Comparison of ENCODE assay signal across 5 cellular contexts in genomic region chr9:39028168-39028567, GRCh38.
DNase-seq lines count a peak whose midpoint lies in the region; ATAC-seq and TF ChIP-seq lines count a peak whose summit lies in the region.
"Not testable (repeated sequence)": the region's sequence is repeated elsewhere in the genome, so short reads cannot be mapped to it uniquely, and the experiment has no call there.

No MANE protein-coding gene starts in this region.

- not testable (repeated sequence) for H3K23ac ChIP-seq in mesenchymal stem cell (ENCODE audit: low read length in 2 of 2)

- TF ChIP-seq POLR2A in spleen (IDR thresholded peaks at IDR 0.05): not testable (repeated sequence)

- H3K4me2 ChIP-seq in mesenchymal stem cell (ENCODE audit: low read length, poor library complexity, severe bottlenecking): not testable (repeated sequence)

- not testable (repeated sequence) for H3K4me3 Mint-ChIP-seq in activated naive CD8-positive, alpha-beta T cell treated with anti-CD3 and anti-CD28 coated beads, Interleukin-2, amount 50 U/mL, for 24 hours

- not testable (repeated sequence) for H2AK5ac ChIP-seq in mesenchymal stem cell (ENCODE audit: low read length, severe bottlenecking)

- H3K36me3 Mint-ChIP-seq in activated naive CD8-positive, alpha-beta T cell treated with anti-CD3 and anti-CD28 coated beads, Interleukin-2, amount 50 U/mL, for 24 hours (ENCODE audit: low read depth): not testable (repeated sequence)

- H3K9me3 ChIP-seq in mesenchymal stem cell (ENCODE audit: control insufficient read depth, low read length); spleen: not testable (repeated sequence)

- not testable (repeated sequence) for H2AFZ ChIP-seq in mesenchymal stem cell (ENCODE audit: low read depth, low read length)

- H4K8ac ChIP-seq in mesenchymal stem cell (ENCODE audit: low read length): peak overlapping the region; percentile 49

- not testable (repeated sequence) for H3K18ac ChIP-seq in mesenchymal stem cell (ENCODE audit: low read depth in 1 of 2, low read length in 2 of 2)

- H3K4ac ChIP-seq in mesenchymal stem cell (ENCODE audit: low read depth in 1 of 2, low read length in 2 of 2): not testable (repeated sequence)

- DNase-seq in GM10266 (ENCODE audit: extremely low spot score) (peak; percentile 1), medulla oblongata (ENCODE audit: extremely low spot score) (peak; percentile 2), spleen (peak; percentile 73)
- DNase-seq in activated naive CD8-positive, alpha-beta T cell treated with anti-CD3 and anti-CD28 coated beads, Interleukin-2, amount 50 U/mL, for 24 hours; mesenchymal stem cell: not testable (repeated sequence)

- H3K79me1 ChIP-seq in mesenchymal stem cell (replicated peaks; ENCODE audit: low read length, poor library complexity, severe bottlenecking): not testable (repeated sequence)

- not testable (repeated sequence) for H3K4me3 ChIP-seq in mesenchymal stem cell (ENCODE audit: insufficient read depth in 1 of 2, low read depth in 1 of 2, low read length in 2 of 2); spleen

- H3K27ac Mint-ChIP-seq in activated naive CD8-positive, alpha-beta T cell treated with anti-CD3 and anti-CD28 coated beads, Interleukin-2, amount 50 U/mL, for 24 hours: not testable (repeated sequence)

- WGBS in mesenchymal stem cell: 85% methylated on average over 7 of the region's 7 CpGs
- 84 to 92% (median 88%) methylated on average over 7 of the region's 7 CpGs for WGBS in spleen, 5 donors

- not testable (repeated sequence) for H3K9me3 Mint-ChIP-seq in activated naive CD8-positive, alpha-beta T cell treated with anti-CD3 and anti-CD28 coated beads, Interleukin-2, amount 50 U/mL, for 24 hours

- H3K36me3 ChIP-seq in mesenchymal stem cell (ENCODE audit: control insufficient read depth in 1 of 2, insufficient read depth in 2 of 2, low read depth in 1 of 2, low read length in 2 of 2); spleen: not testable (repeated sequence)

- not testable (repeated sequence) for TF ChIP-seq CTCF in GM10266 (IDR thresholded peaks at IDR 0.05; ENCODE audit: control insufficient read depth, insufficient read depth, low read depth, missing control alignments); spleen (IDR thresholded peaks at IDR 0.05 in 8 of 11, conservative IDR thresholded peaks at IDR 0.05 in 3 of 11)

- H3K27me3 ChIP-seq in mesenchymal stem cell (ENCODE audit: control insufficient read depth in 1 of 2, insufficient read depth in 1 of 2, low read length in 2 of 2); spleen (replicated peaks in 1 of 7): not testable (repeated sequence)

- H2BK5ac ChIP-seq in mesenchymal stem cell (ENCODE audit: low read depth, low read length, poor library complexity, severe bottlenecking): not testable (repeated sequence)

- not testable (repeated sequence) for H3K4me1 Mint-ChIP-seq in activated naive CD8-positive, alpha-beta T cell treated with anti-CD3 and anti-CD28 coated beads, Interleukin-2, amount 50 U/mL, for 24 hours

- not testable (repeated sequence) for H3K4me1 ChIP-seq in mesenchymal stem cell (ENCODE audit: control insufficient read depth, insufficient read depth, low read depth, low read length); spleen

- not testable (repeated sequence) for H3K27ac ChIP-seq in mesenchymal stem cell (ENCODE audit: low read length, poor library complexity, severe bottlenecking); spleen

- not testable (repeated sequence) for H4K91ac ChIP-seq in mesenchymal stem cell (ENCODE audit: low read length)

- not testable (repeated sequence) for H2BK120ac ChIP-seq in mesenchymal stem cell (ENCODE audit: low read depth, low read length)

- ATAC-seq in activated naive CD8-positive, alpha-beta T cell treated with anti-CD3 and anti-CD28 coated beads, Interleukin-2, amount 50 U/mL, for 24 hours: peak; percentile 33

- H3K14ac ChIP-seq in mesenchymal stem cell (ENCODE audit: low read length in 2 of 2): not testable (repeated sequence)

- not testable (repeated sequence) for H3K9ac ChIP-seq in mesenchymal stem cell (ENCODE audit: low read length)

- not testable (repeated sequence) for H2BK15ac ChIP-seq in mesenchymal stem cell (ENCODE audit: low read depth, poor library complexity, severe bottlenecking)

- H2BK12ac ChIP-seq in mesenchymal stem cell (ENCODE audit: low read length in 2 of 2): not testable (repeated sequence)

- not testable (repeated sequence) for H3K27me3 Mint-ChIP-seq in activated naive CD8-positive, alpha-beta T cell treated with anti-CD3 and anti-CD28 coated beads, Interleukin-2, amount 50 U/mL, for 24 hours

- intact Hi-C loops in spleen (cut with DNase I; ENCODE audit: low total_unique reads): not testable (repeated sequence)
